ENCODE assay signal across 1 cellular context in genomic region chr20:49832632-49833327, GRCh38.
TF ChIP-seq lines count a peak whose summit lies in the region.

No MANE protein-coding gene starts in this region.

TF ChIP-seq in GM12878, 131 proteins besides CTCF, POLR2A, EP300 and RAD21 (continued from another document and continues in another):
- TF ChIP-seq, protein P1, sequence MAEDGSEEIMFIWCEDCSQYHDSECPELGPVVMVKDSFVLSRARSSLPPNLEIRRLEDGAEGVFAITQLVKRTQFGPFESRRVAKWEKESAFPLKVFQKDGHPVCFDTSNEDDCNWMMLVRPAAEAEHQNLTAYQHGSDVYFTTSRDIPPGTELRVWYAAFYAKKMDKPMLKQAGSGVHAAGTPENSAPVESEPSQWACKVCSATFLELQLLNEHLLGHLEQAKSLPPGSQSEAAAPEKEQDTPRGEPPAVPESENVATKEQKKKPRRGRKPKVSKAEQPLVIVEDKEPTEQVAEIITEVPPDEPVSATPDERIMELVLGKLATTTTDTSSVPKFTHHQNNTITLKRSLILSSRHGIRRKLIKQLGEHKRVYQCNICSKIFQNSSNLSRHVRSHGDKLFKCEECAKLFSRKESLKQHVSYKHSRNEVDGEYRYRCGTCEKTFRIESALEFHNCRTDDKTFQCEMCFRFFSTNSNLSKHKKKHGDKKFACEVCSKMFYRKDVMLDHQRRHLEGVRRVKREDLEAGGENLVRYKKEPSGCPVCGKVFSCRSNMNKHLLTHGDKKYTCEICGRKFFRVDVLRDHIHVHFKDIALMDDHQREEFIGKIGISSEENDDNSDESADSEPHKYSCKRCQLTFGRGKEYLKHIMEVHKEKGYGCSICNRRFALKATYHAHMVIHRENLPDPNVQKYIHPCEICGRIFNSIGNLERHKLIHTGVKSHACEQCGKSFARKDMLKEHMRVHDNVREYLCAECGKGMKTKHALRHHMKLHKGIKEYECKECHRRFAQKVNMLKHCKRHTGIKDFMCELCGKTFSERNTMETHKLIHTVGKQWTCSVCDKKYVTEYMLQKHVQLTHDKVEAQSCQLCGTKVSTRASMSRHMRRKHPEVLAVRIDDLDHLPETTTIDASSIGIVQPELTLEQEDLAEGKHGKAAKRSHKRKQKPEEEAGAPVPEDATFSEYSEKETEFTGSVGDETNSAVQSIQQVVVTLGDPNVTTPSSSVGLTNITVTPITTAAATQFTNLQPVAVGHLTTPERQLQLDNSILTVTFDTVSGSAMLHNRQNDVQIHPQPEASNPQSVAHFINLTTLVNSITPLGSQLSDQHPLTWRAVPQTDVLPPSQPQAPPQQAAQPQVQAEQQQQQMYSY (CRISPR knock-in tag; IDR thresholded peaks at IDR 0.05): no peak
- peak; percentile 53; the same call in 1 of the 2 replicates for TF ChIP-seq BACH1 (IDR thresholded peaks at IDR 0.05; ENCODE audit: borderline replicate concordance)
- TF ChIP-seq MTA3 (IDR thresholded peaks at IDR 0.05; ENCODE audit: borderline replicate concordance, low read length): no peak
- no peak for TF ChIP-seq CBX5 (IDR thresholded peaks at IDR 0.05; ENCODE audit: low read depth)
- TF ChIP-seq BCL3 (IDR thresholded peaks at IDR 0.05; ENCODE audit: borderline replicate concordance, insufficient read depth, low read depth, low read length, poor library complexity, severe bottlenecking): no peak
- no peak for TF ChIP-seq CEBPB (IDR thresholded peaks at IDR 0.05; ENCODE audit: borderline replicate concordance in 1 of 2, low read depth in 2 of 2, low read length in 2 of 2)
- TF ChIP-seq BMI1 (IDR thresholded peaks at IDR 0.05; ENCODE audit: borderline replicate concordance): no peak; the same call in 1 of the 2 replicates
- no peak for TF ChIP-seq MXI1 (IDR thresholded peaks at IDR 0.05; ENCODE audit: low read depth, low read length)
- no peak for TF ChIP-seq TBL1XR1 (IDR thresholded peaks at IDR 0.05; ENCODE audit: low read depth, low read length)
- TF ChIP-seq, protein P2, sequence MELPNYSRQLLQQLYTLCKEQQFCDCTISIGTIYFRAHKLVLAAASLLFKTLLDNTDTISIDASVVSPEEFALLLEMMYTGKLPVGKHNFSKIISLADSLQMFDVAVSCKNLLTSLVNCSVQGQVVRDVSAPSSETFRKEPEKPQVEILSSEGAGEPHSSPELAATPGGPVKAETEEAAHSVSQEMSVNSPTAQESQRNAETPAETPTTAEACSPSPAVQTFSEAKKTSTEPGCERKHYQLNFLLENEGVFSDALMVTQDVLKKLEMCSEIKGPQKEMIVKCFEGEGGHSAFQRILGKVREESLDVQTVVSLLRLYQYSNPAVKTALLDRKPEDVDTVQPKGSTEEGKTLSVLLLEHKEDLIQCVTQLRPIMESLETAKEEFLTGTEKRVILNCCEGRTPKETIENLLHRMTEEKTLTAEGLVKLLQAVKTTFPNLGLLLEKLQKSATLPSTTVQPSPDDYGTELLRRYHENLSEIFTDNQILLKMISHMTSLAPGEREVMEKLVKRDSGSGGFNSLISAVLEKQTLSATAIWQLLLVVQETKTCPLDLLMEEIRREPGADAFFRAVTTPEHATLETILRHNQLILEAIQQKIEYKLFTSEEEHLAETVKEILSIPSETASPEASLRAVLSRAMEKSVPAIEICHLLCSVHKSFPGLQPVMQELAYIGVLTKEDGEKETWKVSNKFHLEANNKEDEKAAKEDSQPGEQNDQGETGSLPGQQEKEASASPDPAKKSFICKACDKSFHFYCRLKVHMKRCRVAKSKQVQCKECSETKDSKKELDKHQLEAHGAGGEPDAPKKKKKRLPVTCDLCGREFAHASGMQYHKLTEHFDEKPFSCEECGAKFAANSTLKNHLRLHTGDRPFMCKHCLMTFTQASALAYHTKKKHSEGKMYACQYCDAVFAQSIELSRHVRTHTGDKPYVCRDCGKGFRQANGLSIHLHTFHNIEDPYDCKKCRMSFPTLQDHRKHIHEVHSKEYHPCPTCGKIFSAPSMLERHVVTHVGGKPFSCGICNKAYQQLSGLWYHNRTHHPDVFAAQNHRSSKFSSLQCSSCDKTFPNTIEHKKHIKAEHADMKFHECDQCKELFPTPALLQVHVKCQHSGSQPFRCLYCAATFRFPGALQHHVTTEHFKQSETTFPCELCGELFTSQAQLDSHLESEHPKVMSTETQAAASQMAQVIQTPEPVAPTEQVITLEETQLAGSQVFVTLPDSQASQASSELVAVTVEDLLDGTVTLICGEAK (IDR thresholded peaks at IDR 0.05; ENCODE audit: borderline replicate concordance): no peak; the same call in 1 of the 2 replicates
- peak; percentile 91 for TF ChIP-seq IKZF1 (conservative IDR thresholded peaks at IDR 0.05)
- TF ChIP-seq SMARCA5 (IDR thresholded peaks at IDR 0.05): peak; percentile 45
- TF ChIP-seq HCFC1 (IDR thresholded peaks at IDR 0.05; ENCODE audit: low read length): no peak
- TF ChIP-seq, protein P3, sequence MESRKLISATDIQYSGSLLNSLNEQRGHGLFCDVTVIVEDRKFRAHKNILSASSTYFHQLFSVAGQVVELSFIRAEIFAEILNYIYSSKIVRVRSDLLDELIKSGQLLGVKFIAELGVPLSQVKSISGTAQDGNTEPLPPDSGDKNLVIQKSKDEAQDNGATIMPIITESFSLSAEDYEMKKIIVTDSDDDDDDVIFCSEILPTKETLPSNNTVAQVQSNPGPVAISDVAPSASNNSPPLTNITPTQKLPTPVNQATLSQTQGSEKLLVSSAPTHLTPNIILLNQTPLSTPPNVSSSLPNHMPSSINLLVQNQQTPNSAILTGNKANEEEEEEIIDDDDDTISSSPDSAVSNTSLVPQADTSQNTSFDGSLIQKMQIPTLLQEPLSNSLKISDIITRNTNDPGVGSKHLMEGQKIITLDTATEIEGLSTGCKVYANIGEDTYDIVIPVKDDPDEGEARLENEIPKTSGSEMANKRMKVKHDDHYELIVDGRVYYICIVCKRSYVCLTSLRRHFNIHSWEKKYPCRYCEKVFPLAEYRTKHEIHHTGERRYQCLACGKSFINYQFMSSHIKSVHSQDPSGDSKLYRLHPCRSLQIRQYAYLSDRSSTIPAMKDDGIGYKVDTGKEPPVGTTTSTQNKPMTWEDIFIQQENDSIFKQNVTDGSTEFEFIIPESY (IDR thresholded peaks at IDR 0.05): peak; percentile 98
- no peak for TF ChIP-seq SUZ12 (IDR thresholded peaks at IDR 0.05; ENCODE audit: unreplicated experiment)
- no peak for TF ChIP-seq ZNF207 (IDR thresholded peaks at IDR 0.05; ENCODE audit: borderline replicate concordance)
- no peak for TF ChIP-seq STAT1 (conservative IDR thresholded peaks at IDR 0.05)
- TF ChIP-seq PKNOX1 (IDR thresholded peaks at IDR 0.05): no peak
- no peak for TF ChIP-seq NR2C2 (IDR thresholded peaks at IDR 0.05; ENCODE audit: borderline replicate concordance, control insufficient read depth, insufficient read length, low read depth)
- no peak for TF ChIP-seq HDAC2 (IDR thresholded peaks at IDR 0.05)
- TF ChIP-seq TCF7 (IDR thresholded peaks at IDR 0.05; ENCODE audit: borderline replicate concordance): no peak
- TF ChIP-seq, protein P4, sequence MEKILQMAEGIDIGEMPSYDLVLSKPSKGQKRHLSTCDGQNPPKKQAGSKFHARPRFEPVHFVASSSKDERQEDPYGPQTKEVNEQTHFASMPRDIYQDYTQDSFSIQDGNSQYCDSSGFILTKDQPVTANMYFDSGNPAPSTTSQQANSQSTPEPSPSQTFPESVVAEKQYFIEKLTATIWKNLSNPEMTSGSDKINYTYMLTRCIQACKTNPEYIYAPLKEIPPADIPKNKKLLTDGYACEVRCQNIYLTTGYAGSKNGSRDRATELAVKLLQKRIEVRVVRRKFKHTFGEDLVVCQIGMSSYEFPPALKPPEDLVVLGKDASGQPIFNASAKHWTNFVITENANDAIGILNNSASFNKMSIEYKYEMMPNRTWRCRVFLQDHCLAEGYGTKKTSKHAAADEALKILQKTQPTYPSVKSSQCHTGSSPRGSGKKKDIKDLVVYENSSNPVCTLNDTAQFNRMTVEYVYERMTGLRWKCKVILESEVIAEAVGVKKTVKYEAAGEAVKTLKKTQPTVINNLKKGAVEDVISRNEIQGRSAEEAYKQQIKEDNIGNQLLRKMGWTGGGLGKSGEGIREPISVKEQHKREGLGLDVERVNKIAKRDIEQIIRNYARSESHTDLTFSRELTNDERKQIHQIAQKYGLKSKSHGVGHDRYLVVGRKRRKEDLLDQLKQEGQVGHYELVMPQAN (conservative IDR thresholded peaks at IDR 0.05): peak; percentile 75
- TF ChIP-seq SPI1 (IDR thresholded peaks at IDR 0.05; ENCODE audit: borderline replicate concordance, insufficient read depth, low read depth, low read length): peak; percentile 93
- peak; percentile 63 for TF ChIP-seq MEF2B (IDR thresholded peaks at IDR 0.05; ENCODE audit: partially characterized antibody, poor library complexity, severe bottlenecking)
- TF ChIP-seq NR2F1 (conservative IDR thresholded peaks at IDR 0.05): peak; percentile 90
- no peak for TF ChIP-seq ATF2 (IDR thresholded peaks at IDR 0.05; ENCODE audit: low read length)
- TF ChIP-seq PML (IDR thresholded peaks at IDR 0.05; ENCODE audit: low read length): no peak
- TF ChIP-seq RCOR1 (conservative IDR thresholded peaks at IDR 0.05; ENCODE audit: low read depth, low read length): no peak
- TF ChIP-seq, protein P5, sequence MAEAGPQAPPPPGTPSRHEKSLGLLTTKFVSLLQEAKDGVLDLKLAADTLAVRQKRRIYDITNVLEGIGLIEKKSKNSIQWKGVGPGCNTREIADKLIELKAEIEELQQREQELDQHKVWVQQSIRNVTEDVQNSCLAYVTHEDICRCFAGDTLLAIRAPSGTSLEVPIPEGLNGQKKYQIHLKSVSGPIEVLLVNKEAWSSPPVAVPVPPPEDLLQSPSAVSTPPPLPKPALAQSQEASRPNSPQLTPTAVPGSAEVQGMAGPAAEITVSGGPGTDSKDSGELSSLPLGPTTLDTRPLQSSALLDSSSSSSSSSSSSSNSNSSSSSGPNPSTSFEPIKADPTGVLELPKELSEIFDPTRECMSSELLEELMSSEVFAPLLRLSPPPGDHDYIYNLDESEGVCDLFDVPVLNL (IDR thresholded peaks at IDR 0.05; ENCODE audit: low read depth, low read length): no peak
- peak; percentile 56 for TF ChIP-seq GATAD2B (conservative IDR thresholded peaks at IDR 0.05; ENCODE audit: low read depth)
- TF ChIP-seq NR2C1 (IDR thresholded peaks at IDR 0.05): no peak
- TF ChIP-seq RAD51 (IDR thresholded peaks at IDR 0.05): peak; percentile 50; the same call in 1 of the 2 replicates
- no peak for TF ChIP-seq BCLAF1 (IDR thresholded peaks at IDR 0.05)
- TF ChIP-seq ZSCAN29 (IDR thresholded peaks at IDR 0.05): no peak
- TF ChIP-seq CBFB (IDR thresholded peaks at IDR 0.05; ENCODE audit: low read depth): no peak
- TF ChIP-seq YY1 (IDR thresholded peaks at IDR 0.05; ENCODE audit: low read depth, low read length): peak; percentile 44; the same call in 1 of the 2 replicates
- peak; percentile 41; the same call in 1 of the 2 replicates for TF ChIP-seq EED (IDR thresholded peaks at IDR 0.05; ENCODE audit: low read depth)
- TF ChIP-seq RELB (IDR thresholded peaks at IDR 0.05; ENCODE audit: low read depth): peak; percentile 83
- peak; percentile 90 for TF ChIP-seq DPF2 (IDR thresholded peaks at IDR 0.05)
